ENCODE assay signal across 8 cellular contexts in genomic region chr17:44095388-44095646, GRCh38. TPM values are rescaled to one million over a fixed set of nuclear protein-coding genes. Genes with fewer than 3 reads are reported as not detected.
DNase-seq lines count a peak whose midpoint lies in the region; ATAC-seq and TF ChIP-seq lines count a peak whose summit lies in the region.

No MANE protein-coding gene starts in this region.

- H3K9ac ChIP-seq in neural cell (ENCODE audit: low read length) = peak overlapping the region; percentile 64

- no peak for TF ChIP-seq CTCF in heart left ventricle (IDR thresholded peaks at IDR 0.05)
- no peak for TF ChIP-seq CTCF in neural cell (IDR thresholded peaks at IDR 0.05; ENCODE audit: poor library complexity, severe bottlenecking)
- no peak for TF ChIP-seq CTCF in uterus (IDR thresholded peaks at IDR 0.05)

- no peaks in the 10 kb centered on the region for H4K20me1 ChIP-seq in neural cell (ENCODE audit: insufficient read depth)

- 0 to 1% (median 0%) methylated on average over 2 of the region's 2 CpGs for WGBS in heart left ventricle, 4 donors
- WGBS in ectodermal cell, 2 experiments = 4 to 5% methylated on average over 2 of the region's 2 CpGs

- DNase-seq in heart left ventricle (no peak), left ventricle myocardium superior (no peak), uterus (no peak), GOT3 (lab: John Stamatoyannopoulos, UW) (no peak)

- intact Hi-C loops in heart left ventricle (cut with DNase I) (loop anchor here in 2 of 10 donors (2.0 to 10.0 kb wide), 2 partner anchors 17 to 61 kb away; no protein-coding TSS in a partner anchor), left ventricle myocardium superior (cut with micrococcal nuclease) (no loop called here), uterus (cut with DNase I; ENCODE audit: low total_unique reads) (no loop called here)

- TF ChIP-seq POLR2A in heart left ventricle (IDR thresholded peaks at IDR 0.05) (no peak), uterus (IDR thresholded peaks at IDR 0.05) (no peak)

- H3K9me3 ChIP-seq in heart left ventricle = no peaks in the 10 kb centered on the region
- H3K9me3 ChIP-seq in ectodermal cell (ENCODE audit: control insufficient read depth, low read length) = no peaks in the 10 kb centered on the region
- H3K9me3 ChIP-seq in neural cell (ENCODE audit: low read length) = no peaks in the 10 kb centered on the region
- no peaks in the 10 kb centered on the region for H3K9me3 ChIP-seq in uterus

- no peak for TF ChIP-seq RAD21 in neural cell (conservative IDR thresholded peaks at IDR 0.05)

- TF ChIP-seq EP300 in neural cell (conservative IDR thresholded peaks at IDR 0.05; ENCODE audit: poor library complexity, severe bottlenecking) = no peak

- H3K79me2 ChIP-seq in neural cell (replicated peaks; ENCODE audit: insufficient read depth, low read length) = no peaks in the 10 kb centered on the region

- no peak overlapping the region for H2AFZ ChIP-seq in neural cell (ENCODE audit: low read depth, low read length)

- H3K4me2 ChIP-seq in neural cell (ENCODE audit: low read length) = peak overlapping the region; percentile 38

- ATAC-seq in heart left ventricle (no peak), left ventricle myocardium superior (no peak), GM18873 (IDR thresholded peaks at IDR 0.05; ENCODE audit: low FRiP score, unreplicated experiment) (no peak), esophagus mucosa (no peak)

- H3F3A ChIP-seq in neural cell (ENCODE audit: insufficient read depth, low read length, poor library complexity, severe bottlenecking) = no peaks in the 10 kb centered on the region

- H3K27me3 ChIP-seq in heart left ventricle (no peaks in the 10 kb centered on the region), ectodermal cell (ENCODE audit: control insufficient read depth, insufficient read depth, low read length, poor library complexity, severe bottlenecking) (no peaks in the 10 kb centered on the region), neural cell (ENCODE audit: insufficient read depth, low read depth, low read length) (no peaks in the 10 kb centered on the region), uterus (no peaks in the 10 kb centered on the region)

- H3K9me2 ChIP-seq in neural cell (ENCODE audit: insufficient read depth, low read length) = no peaks in the 10 kb centered on the region

- H3K27ac ChIP-seq in heart left ventricle = peak overlapping the region in 11 of 12 donors; percentile 83 to 98 (median 90)
- peak overlapping the region; percentile 99 for H3K27ac ChIP-seq in ectodermal cell (ENCODE audit: insufficient read depth, low read depth, low read length, poor library complexity, severe bottlenecking)
- peak overlapping the region; percentile 84 for H3K27ac ChIP-seq in neural cell (ENCODE audit: low read length)
- peak overlapping the region; percentile 80 to 91 for H3K27ac ChIP-seq in uterus

- H3K4me3 ChIP-seq in heart left ventricle = peak overlapping the region in 9 of 12 donors; percentile 1 to 62 (median 37)
- H3K4me3 ChIP-seq in ectodermal cell (ENCODE audit: insufficient read depth, low read depth, low read length) = peak overlapping the region; percentile 24
- peak overlapping the region; percentile 64 for H3K4me3 ChIP-seq in neural cell (ENCODE audit: low read length)
- H3K4me3 ChIP-seq in uterus = peak overlapping the region in 1 of 2 donors; percentile 16

- H3K36me3 ChIP-seq in heart left ventricle = peaks cover 0 to 44% (median 32%) of the 10 kb centered on the region in 9 donors
- peaks cover 16% of the 10 kb centered on the region for H3K36me3 ChIP-seq in ectodermal cell (ENCODE audit: control insufficient read depth, insufficient read depth, low read length)
- H3K36me3 ChIP-seq in neural cell (ENCODE audit: insufficient read depth, low read length) = no peaks in the 10 kb centered on the region
- H3K36me3 ChIP-seq in uterus = no peaks in the 10 kb centered on the region

- H3K4me1 ChIP-seq in heart left ventricle (peaks cover 5 to 63% (median 50%) of the 10 kb centered on the region in 12 donors), ectodermal cell (ENCODE audit: control insufficient read depth, insufficient read depth, low read length) (peaks cover 17% of the 10 kb centered on the region), uterus (peaks cover 5 to 9% of the 10 kb centered on the region in 2 donors)

TF ChIP-seq in neural cell, 6 proteins besides CTCF, POLR2A, EP300 and RAD21:
- TF ChIP-seq POLR2AphosphoS5 (IDR thresholded peaks at IDR 0.05) = no peak
- no peak for TF ChIP-seq SMC3 (conservative IDR thresholded peaks at IDR 0.05; ENCODE audit: poor library complexity)
- TF ChIP-seq REST (IDR thresholded peaks at IDR 0.05; ENCODE audit: borderline replicate concordance) = peak; percentile 7

RNA-seq across cellular contexts. Expression of gene G6PC3, which starts 24.8 kb away (rescaled TPM):
- total RNA-seq in heart left ventricle (10 to 100 TPM; 28.5 to 46.5 (median 36.6) TPM), left ventricle myocardium superior (26.3 TPM), uterus (10 to 100 TPM; 12.4 to 66.3 (median 33.8) TPM), esophagus mucosa (24.0 TPM)
- polyA plus RNA-seq in heart left ventricle (10 to 100 TPM; 52.4 to 75.1 TPM), neural cell (10.8 and 16.7 TPM in 2 replicates)
- polyA plus RNA-seq in ectodermal cell (2013, experiment 1 of 4) = 118 TPM
- 110 TPM for polyA plus RNA-seq in ectodermal cell (2013, experiment 2 of 4)
- polyA plus RNA-seq in ectodermal cell (2013, experiment 3 of 4) = 102 TPM
- polyA plus RNA-seq in ectodermal cell (2013, experiment 4 of 4) = 111 TPM
- 19.3 and 22.2 TPM in 2 replicates for polyA minus RNA-seq in neural cell

RNA-seq across cellular contexts. Expression of gene HDAC5, which starts 28.1 kb away (rescaled TPM):
- 100 to 1,000 TPM in 2 of 9 donors, 10 to 100 TPM in 7; 54.6 to 283 (median 70.1) TPM for total RNA-seq in heart left ventricle
- polyA plus RNA-seq in heart left ventricle = 10 to 100 TPM; 64.2 to 91.0 TPM
- 81.4 TPM for total RNA-seq in left ventricle myocardium superior
- 68.9 TPM for polyA plus RNA-seq in ectodermal cell (2013, experiment 1 of 4)
- 81.9 TPM for polyA plus RNA-seq in ectodermal cell (2013, experiment 2 of 4)
- 71.9 TPM for polyA plus RNA-seq in ectodermal cell (2013, experiment 3 of 4)
- 81.7 TPM for polyA plus RNA-seq in ectodermal cell (2013, experiment 4 of 4)
- polyA plus RNA-seq in neural cell = 93.0 and 97.8 TPM in 2 replicates
- 90.8 and 111 TPM in 2 replicates for polyA minus RNA-seq in neural cell
- 10 to 100 TPM; 35.9 to 74.1 (median 58.0) TPM for total RNA-seq in uterus
- 32.0 TPM for total RNA-seq in esophagus mucosa

RNA-seq across cellular contexts. Expression of gene LSM12, which starts 28.8 kb away (rescaled TPM):
- total RNA-seq in heart left ventricle (10 to 100 TPM; 38.4 to 55.6 (median 44.1) TPM), left ventricle myocardium superior (58.2 TPM), uterus (10 to 100 TPM; 24.5 to 49.8 (median 37.1) TPM), esophagus mucosa (41.8 TPM)
- polyA plus RNA-seq in heart left ventricle (10 to 100 TPM; 30.8 to 41.2 TPM), neural cell (9.6 and 12.0 TPM in 2 replicates)
- 76.3 TPM for polyA plus RNA-seq in ectodermal cell (2013, experiment 1 of 4)
- polyA plus RNA-seq in ectodermal cell (2013, experiment 2 of 4) = 74.7 TPM
- polyA plus RNA-seq in ectodermal cell (2013, experiment 3 of 4) = 56.0 TPM
- polyA plus RNA-seq in ectodermal cell (2013, experiment 4 of 4) = 60.3 TPM
- 25.2 and 26.8 TPM in 2 replicates for polyA minus RNA-seq in neural cell

RNA-seq across cellular contexts. Expression of gene HROB, which starts 46.4 kb away (rescaled TPM):
- total RNA-seq in heart left ventricle (1 to 10 TPM in 4 of 9 donors, under 1 TPM in 5; 0.47 to 5.8 (median 0.84) TPM), left ventricle myocardium superior (1.5 TPM), uterus (1 to 10 TPM in 2 of 4 donors, not detected in 2; 1.6 to 2.4 TPM), esophagus mucosa (6.3 TPM)
- polyA plus RNA-seq in heart left ventricle (under 1 TPM; 0.34 to 0.42 TPM), neural cell (1.3 TPM in 2 replicates)
- 13.3 TPM for polyA plus RNA-seq in ectodermal cell (2013, experiment 1 of 4)
- 15.9 TPM for polyA plus RNA-seq in ectodermal cell (2013, experiment 2 of 4)
- 11.8 TPM for polyA plus RNA-seq in ectodermal cell (2013, experiment 3 of 4)
- polyA plus RNA-seq in ectodermal cell (2013, experiment 4 of 4) = 12.0 TPM
- polyA minus RNA-seq in neural cell = 1.5 and 1.7 TPM in 2 replicates
